8 cellular contexts compared by ENCODE assay signal in the genomic region with DNA sequence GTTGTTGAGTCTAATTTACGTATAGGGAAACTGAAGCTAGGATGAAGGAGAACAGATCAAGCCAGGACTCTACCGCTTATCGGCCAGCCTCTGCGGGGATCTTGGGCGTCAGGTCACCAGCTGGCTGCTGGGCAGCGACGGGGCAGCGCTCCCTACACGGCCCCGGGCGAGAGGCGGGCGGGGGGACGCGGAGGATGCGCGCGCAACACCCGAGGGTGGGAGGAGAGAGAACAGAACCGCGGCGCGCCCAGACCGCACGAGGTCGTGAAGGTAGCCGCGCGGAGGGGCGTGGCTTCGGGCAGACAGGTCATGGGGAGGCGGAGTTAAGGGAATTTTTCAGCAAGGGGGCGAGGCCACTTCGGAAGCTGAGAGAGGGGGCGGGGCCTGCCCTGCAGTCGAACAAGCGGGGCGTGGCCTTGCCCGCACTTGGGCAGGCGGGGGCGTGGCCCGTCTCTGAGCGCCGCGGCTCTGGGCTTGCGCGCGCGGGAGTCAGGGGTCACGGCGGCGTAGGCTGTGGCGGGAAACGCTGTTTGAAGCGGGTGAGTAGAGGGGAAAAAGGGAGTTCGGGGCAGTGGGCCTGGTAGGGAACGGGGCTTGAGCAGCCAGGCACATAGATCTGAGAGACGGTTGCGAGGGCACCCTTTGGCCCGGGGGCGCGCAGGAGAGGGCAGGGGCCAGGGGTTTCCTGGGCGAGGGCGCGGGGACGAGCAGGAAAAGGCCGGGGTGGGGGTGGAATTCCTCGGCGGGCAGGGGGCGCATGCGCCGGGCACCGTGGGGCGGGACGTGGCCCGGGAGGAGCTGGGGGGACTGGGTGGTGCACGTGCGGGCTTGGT. TPM values are rescaled to one million over a fixed set of nuclear protein-coding genes. Genes with fewer than 3 reads are reported as not detected.
DNase-seq lines count a peak whose midpoint lies in the region; TF ChIP-seq lines count a peak whose summit lies in the region.

A gene (plus strand): TSS at position 496 of the 833 bp plus-strand sequence. CDS start 14,505 bp downstream, outside the sequence.

- H3K79me2 ChIP-seq in MM.1S (ENCODE audit: low read length), result peaks cover 49% of the 10 kb centered on the region
- no peaks in the 10 kb centered on the region for H3K79me2 ChIP-seq in neural cell (replicated peaks; ENCODE audit: insufficient read depth, low read length)

- intact Hi-C loops in stomach (cut with DNase I; ENCODE audit: low total_unique reads), result no loop called here

- TF ChIP-seq RAD21 in neural cell (conservative IDR thresholded peaks at IDR 0.05), result no peak

- H3K9ac ChIP-seq in MM.1S (ENCODE audit: low read length) (peak within 1 kb of the TSS; percentile 81), neural cell (ENCODE audit: low read length) (peak within 1 kb of the TSS; percentile 58)

- H3F3A ChIP-seq in MM.1S (ENCODE audit: insufficient read depth, low read length), result 0 out of 2 replicates have a peak, but pooled peaks cover 7% of the 10 kb centered on the region
- H3F3A ChIP-seq in neural cell (ENCODE audit: insufficient read depth, low read length, poor library complexity, severe bottlenecking), result peaks cover 4% of the 10 kb centered on the region

- in situ Hi-C loops in HAP-1 (cut with MboI; ENCODE audit: low sequenced_read_pairs), result no loop called here

- TF ChIP-seq CTCF in MM.1S (IDR thresholded peaks at IDR 0.05; ENCODE audit: low read length) (no peak), neural cell (IDR thresholded peaks at IDR 0.05; ENCODE audit: poor library complexity, severe bottlenecking) (no peak), stomach (IDR thresholded peaks at IDR 0.05) (no peak)

- peak within 1 kb of the TSS; percentile 56 for H2AFZ ChIP-seq in MM.1S (ENCODE audit: low read length)
- peak within 1 kb of the TSS; percentile 61 for H2AFZ ChIP-seq in neural cell (ENCODE audit: low read depth, low read length)

- H3K4me2 ChIP-seq in MM.1S (ENCODE audit: low read depth, low read length) (peak within 1 kb of the TSS; percentile 88), neural cell (ENCODE audit: low read length) (peak within 1 kb of the TSS; percentile 82)

- H3K27ac ChIP-seq in MM.1S (ENCODE audit: low read length), result peak within 1 kb of the TSS; percentile 50
- peak within 1 kb of the TSS; percentile 54 for H3K27ac ChIP-seq in neural cell (ENCODE audit: low read length)
- peak within 1 kb of the TSS; percentile 79 to 91 (median 84) for H3K27ac ChIP-seq in stomach

- H3K9me2 ChIP-seq in MM.1S (replicated peaks; ENCODE audit: insufficient read depth, low read length), result no peaks in the 10 kb centered on the region
- H3K9me2 ChIP-seq in neural cell (ENCODE audit: insufficient read depth, low read length), result no peaks in the 10 kb centered on the region

- WGBS in stomach, 5 donors, result 0 to 1% (median 1%) methylated on average over 65 to 78 of the region's 78 CpGs

- H3K36me3 ChIP-seq in HAP-1 (replicated peaks) (peaks cover 36% of the 10 kb centered on the region), MM.1S (replicated peaks; ENCODE audit: insufficient read depth, low read length) (no peaks in the 10 kb centered on the region; the same call in none of the 2 replicates), neural cell (ENCODE audit: insufficient read depth, low read length) (no peaks in the 10 kb centered on the region), stomach (peaks cover 30 to 53% (median 47%) of the 10 kb centered on the region in 4 donors)

- TF ChIP-seq EP300 in neural cell (conservative IDR thresholded peaks at IDR 0.05; ENCODE audit: poor library complexity, severe bottlenecking) (no peak), stomach (IDR thresholded peaks at IDR 0.05) (no peak)

- peak within 1 kb of the TSS; percentile 78 for H3K4me3 ChIP-seq in HAP-1
- H3K4me3 ChIP-seq in MM.1S (ENCODE audit: low read length), result peak within 1 kb of the TSS; percentile 80
- H3K4me3 ChIP-seq in neural cell (ENCODE audit: low read length), result peak within 1 kb of the TSS; percentile 83
- H3K4me3 ChIP-seq in stomach, result peak within 1 kb of the TSS; percentile 70 to 83 (median 78)

- H3K4me1 ChIP-seq in HAP-1 (peaks cover 9% of the 10 kb centered on the region; the same call in 1 of the 2 replicates), MM.1S (ENCODE audit: low read length) (no peaks in the 10 kb centered on the region; the same call in 1 of the 2 replicates), stomach (peaks cover 7 to 35% (median 27%) of the 10 kb centered on the region in 4 donors)

- H3K9me3 ChIP-seq in HAP-1, result no peaks in the 10 kb centered on the region
- no peaks in the 10 kb centered on the region for H3K9me3 ChIP-seq in MM.1S (replicated peaks; ENCODE audit: insufficient read depth, low read length)
- H3K9me3 ChIP-seq in neural cell (ENCODE audit: low read length), result no peaks in the 10 kb centered on the region
- H3K9me3 ChIP-seq in stomach, result no peaks in the 10 kb centered on the region

- H3K27me3 ChIP-seq in HAP-1 (ENCODE audit: low read depth), result no peaks in the 10 kb centered on the region
- no peaks in the 10 kb centered on the region for H3K27me3 ChIP-seq in MM.1S (replicated peaks; ENCODE audit: insufficient read depth, low read length)
- no peaks in the 10 kb centered on the region for H3K27me3 ChIP-seq in neural cell (ENCODE audit: insufficient read depth, low read depth, low read length)
- H3K27me3 ChIP-seq in stomach, result no peaks in the 10 kb centered on the region

- no peak for TF ChIP-seq POLR2A in stomach (IDR thresholded peaks at IDR 0.05)

- no peaks in the 10 kb centered on the region for H4K20me1 ChIP-seq in MM.1S (ENCODE audit: insufficient read depth, low read length)
- H4K20me1 ChIP-seq in neural cell (ENCODE audit: insufficient read depth), result no peaks in the 10 kb centered on the region

- DNase-seq in ELR (ENCODE audit: low read depth) (peak; percentile 98), HAP-1 (ENCODE audit: low spot score in 2 of 2) (peak; percentile 98 to 99), MM.1S (peak; percentile 99), SIG-M5 (lab: John Stamatoyannopoulos, UW) (peak; percentile 51), activated gamma-delta T cell (lab: John Stamatoyannopoulos, UW) (peak; percentile 96), fibroblast of the conjunctiva (ENCODE audit: low read depth) (peak; percentile 96), stomach (peak; percentile 100)

TF ChIP-seq in neural cell, 6 proteins besides CTCF, POLR2A, EP300 and RAD21:
- TF ChIP-seq EZH2 (IDR thresholded peaks at IDR 0.05; ENCODE audit: borderline replicate concordance, insufficient read depth, low read length, poor library complexity, severe bottlenecking) (no peak), SMC3 (conservative IDR thresholded peaks at IDR 0.05; ENCODE audit: poor library complexity) (peak; percentile 16), TAF1 (IDR thresholded peaks at IDR 0.05; ENCODE audit: low read depth) (no peak), MXI1 (conservative IDR thresholded peaks at IDR 0.05; ENCODE audit: poor library complexity, severe bottlenecking) (peak; percentile 85), POLR2AphosphoS5 (IDR thresholded peaks at IDR 0.05) (peak; percentile 23)
- TF ChIP-seq, protein P1, sequence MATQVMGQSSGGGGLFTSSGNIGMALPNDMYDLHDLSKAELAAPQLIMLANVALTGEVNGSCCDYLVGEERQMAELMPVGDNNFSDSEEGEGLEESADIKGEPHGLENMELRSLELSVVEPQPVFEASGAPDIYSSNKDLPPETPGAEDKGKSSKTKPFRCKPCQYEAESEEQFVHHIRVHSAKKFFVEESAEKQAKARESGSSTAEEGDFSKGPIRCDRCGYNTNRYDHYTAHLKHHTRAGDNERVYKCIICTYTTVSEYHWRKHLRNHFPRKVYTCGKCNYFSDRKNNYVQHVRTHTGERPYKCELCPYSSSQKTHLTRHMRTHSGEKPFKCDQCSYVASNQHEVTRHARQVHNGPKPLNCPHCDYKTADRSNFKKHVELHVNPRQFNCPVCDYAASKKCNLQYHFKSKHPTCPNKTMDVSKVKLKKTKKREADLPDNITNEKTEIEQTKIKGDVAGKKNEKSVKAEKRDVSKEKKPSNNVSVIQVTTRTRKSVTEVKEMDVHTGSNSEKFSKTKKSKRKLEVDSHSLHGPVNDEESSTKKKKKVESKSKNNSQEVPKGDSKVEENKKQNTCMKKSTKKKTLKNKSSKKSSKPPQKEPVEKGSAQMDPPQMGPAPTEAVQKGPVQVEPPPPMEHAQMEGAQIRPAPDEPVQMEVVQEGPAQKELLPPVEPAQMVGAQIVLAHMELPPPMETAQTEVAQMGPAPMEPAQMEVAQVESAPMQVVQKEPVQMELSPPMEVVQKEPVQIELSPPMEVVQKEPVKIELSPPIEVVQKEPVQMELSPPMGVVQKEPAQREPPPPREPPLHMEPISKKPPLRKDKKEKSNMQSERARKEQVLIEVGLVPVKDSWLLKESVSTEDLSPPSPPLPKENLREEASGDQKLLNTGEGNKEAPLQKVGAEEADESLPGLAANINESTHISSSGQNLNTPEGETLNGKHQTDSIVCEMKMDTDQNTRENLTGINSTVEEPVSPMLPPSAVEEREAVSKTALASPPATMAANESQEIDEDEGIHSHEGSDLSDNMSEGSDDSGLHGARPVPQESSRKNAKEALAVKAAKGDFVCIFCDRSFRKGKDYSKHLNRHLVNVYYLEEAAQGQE (IDR thresholded peaks at IDR 0.05; ENCODE audit: borderline replicate concordance), result peak; percentile 42

RNA-seq across cellular contexts. Expression of the gene that starts here (rescaled TPM):
- polyA plus RNA-seq in neural cell (13.1 and 20.2 TPM in 2 replicates), stomach (10 to 100 TPM; 29.3 to 45.3 (median 35.2) TPM)
- 9.4 and 14.1 TPM in 2 replicates for polyA minus RNA-seq in neural cell
- total RNA-seq in stomach, result 10 to 100 TPM; 11.4 to 98.0 (median 17.9) TPM

Comparison
In these comparisons a context has a peak if more than half of its experiments do, and no peak if none do; other contexts are left out.
1. Peak in every context shown above with its lines: DNase-seq, H3K4me3 ChIP-seq and H3K27ac ChIP-seq.